Comparison of ENCODE assay signal across 14 cellular contexts in genomic region chr5:160064441-160064840, GRCh38. TPM values are rescaled to one million over a fixed set of nuclear protein-coding genes. Genes with fewer than 3 reads are reported as not detected.
DNase-seq lines count a peak whose midpoint lies in the region; ATAC-seq, FAIRE-seq and TF ChIP-seq lines count a peak whose summit lies in the region.
"Had no signal": no experiment of that assay in that cellular context is flagged by ENCODE, and none has a peak within 500 bp of the region (broad histone marks: within the 10 kb centered on the region; RNA-seq: fewer than 3 reads in every experiment).

No MANE protein-coding gene starts in this region.

- H3K27me3 Mint-ChIP-seq in activated CD4-positive, alpha-beta T cell treated with anti-CD3 and anti-CD28 coated beads for 36 hours = no peaks in the 10 kb centered on the region

- H3K9ac ChIP-seq in SK-N-SH = no peak overlapping the region

- no peak for FAIRE-seq in pancreas (lab: Jason Lieb, UNC)
- FAIRE-seq: H1 had no signal

- WGBS in SK-N-SH (ENCODE audit: low lambda C conversion rate) = 88% methylated on average over 1 of the region's 1 CpG
- WGBS in pancreas, 2 donors = 17 to 18% methylated on average over 1 of the region's 1 CpG

- peak; percentile 80 for DNase-seq in G401 (ENCODE audit: low spot score)
- peak; percentile 30 for DNase-seq in SK-N-SH
- DNase-seq in foreskin keratinocyte = no peak
- peak; percentile 88 to 95 (median 90) for DNase-seq in pancreas
- DNase-seq in coronary artery (ENCODE audit: low spot score) = no peak
- no peak for DNase-seq in activated CD4-positive, alpha-beta T cell treated with anti-CD3 and anti-CD28 coated beads for 36 hours
- no peak for DNase-seq in NCI-H774 (lab: John Stamatoyannopoulos, UW)
- DNase-seq: activated CD4-positive, alpha-beta T cell treated with anti-CD3 and anti-CD28 coated beads, Interleukin-2, amount 50 U/mL, for 4 hours; KG1; mesenchymal stem cell; NCI-H187 treated with DMSO at 0.1 percent for 48 hours; SHP77 had no signal

- H4K20me1 ChIP-seq in SK-N-SH (ENCODE audit: insufficient read depth) = no peaks in the 10 kb centered on the region

- TF ChIP-seq EP300 in SK-N-SH (IDR thresholded peaks at IDR 0.05; ENCODE audit: borderline replicate concordance in 1 of 2, low read depth in 1 of 2, low read length in 1 of 2) = no peak

- intact Hi-C loops in pancreas (cut with DNase I) = no loop called here
- intact Hi-C loops in activated CD4-positive, alpha-beta T cell treated with anti-CD3 and anti-CD28 coated beads for 36 hours (cut with DNase I, micrococcal nuclease) = no loop called here

- H2AFZ ChIP-seq in SK-N-SH (ENCODE audit: low read depth) = no peak overlapping the region

- H3K27ac Mint-ChIP-seq in activated CD4-positive, alpha-beta T cell treated with anti-CD3 and anti-CD28 coated beads for 36 hours = no peak overlapping the region

- no peaks in the 10 kb centered on the region for H3K9me2 ChIP-seq in SK-N-SH

- no peak overlapping the region for H3K4me3 Mint-ChIP-seq in activated CD4-positive, alpha-beta T cell treated with anti-CD3 and anti-CD28 coated beads for 36 hours

- H3K4me1 Mint-ChIP-seq in activated CD4-positive, alpha-beta T cell treated with anti-CD3 and anti-CD28 coated beads for 36 hours = no peaks in the 10 kb centered on the region

- TF ChIP-seq RAD21 in SK-N-SH (IDR thresholded peaks at IDR 0.05; ENCODE audit: low read length) = no peak

- no peaks in the 10 kb centered on the region for H3K9me3 Mint-ChIP-seq in activated CD4-positive, alpha-beta T cell treated with anti-CD3 and anti-CD28 coated beads for 36 hours (ENCODE audit: low read depth)

- peak overlapping the region in 1 of 2 experiments; percentile 75; a peak in 2 of 4 replicates for H3K27ac ChIP-seq in SK-N-SH (ENCODE audit: low read depth in 2 of 2, low read length in 1 of 2)
- no peak overlapping the region for H3K27ac ChIP-seq in foreskin keratinocyte
- peak overlapping the region; percentile 63 to 83 (median 71) for H3K27ac ChIP-seq in pancreas
- no peak overlapping the region for H3K27ac ChIP-seq in coronary artery

- H3F3A ChIP-seq in SK-N-SH (replicated peaks; ENCODE audit: insufficient read depth) = peaks cover 6% of the 10 kb centered on the region

- no peaks in the 10 kb centered on the region for H3K9me3 ChIP-seq in SK-N-SH
- H3K9me3 ChIP-seq in pancreas = no peaks in the 10 kb centered on the region

- POLR2A ChIA-PET in SK-N-SH (lab: Yijun Ruan, JAX) = no interaction called here
- POLR2A ChIA-PET in activated CD4-positive, alpha-beta T cell treated with anti-CD3 and anti-CD28 coated beads for 36 hours (lab: Charles Lee) = no interaction called here

- H3K27me3 ChIP-seq in SK-N-SH (ENCODE audit: insufficient read depth) = no peaks in the 10 kb centered on the region
- H3K27me3 ChIP-seq in foreskin keratinocyte = no peaks in the 10 kb centered on the region
- no peaks in the 10 kb centered on the region for H3K27me3 ChIP-seq in pancreas

- H3K4me2 ChIP-seq in SK-N-SH = no peak overlapping the region

- CTCF ChIA-PET in SK-N-SH (lab: Yijun Ruan, JAX) = interaction anchor here (0.9 to 2.7 kb wide), 3 partner anchors 42 to 327 kb away, joined by 4 to 10 read pairs (median 6); no protein-coding TSS in a partner anchor
- CTCF ChIA-PET in activated CD4-positive, alpha-beta T cell treated with anti-CD3 and anti-CD28 coated beads for 36 hours (lab: Charles Lee) = interaction anchor here (0.7 to 1.4 kb wide), 4 partner anchors 40 to 43 kb away, joined by 3 to 4 read pairs (median 4); no protein-coding TSS in a partner anchor

- TF ChIP-seq CTCF in SK-N-SH (IDR thresholded peaks at IDR 0.05) = no peak
- no peak for TF ChIP-seq CTCF in foreskin keratinocyte (conservative IDR thresholded peaks at IDR 0.05)
- TF ChIP-seq CTCF in pancreas (IDR thresholded peaks at IDR 0.05) = no peak
- TF ChIP-seq CTCF in coronary artery (IDR thresholded peaks at IDR 0.05) = no peak

- H3K36me3 ChIP-seq in SK-N-SH (replicated peaks in 1 of 2; ENCODE audit: control insufficient read depth in 1 of 2, insufficient read depth in 2 of 2, low read length in 1 of 2) = peaks cover 26 to 53% of the 10 kb centered on the region in 2 experiments
- no peaks in the 10 kb centered on the region for H3K36me3 ChIP-seq in pancreas

- ATAC-seq in foreskin keratinocyte = peak; percentile 8
- peak; percentile 90 to 92 (median 91) for ATAC-seq in pancreas
- no peak for ATAC-seq in HG03460 (IDR thresholded peaks at IDR 0.05; ENCODE audit: unreplicated experiment)
- ATAC-seq in activated CD4-positive, alpha-beta T cell treated with anti-CD3 and anti-CD28 coated beads for 36 hours = no peak

- H3K36me3 Mint-ChIP-seq in activated CD4-positive, alpha-beta T cell treated with anti-CD3 and anti-CD28 coated beads for 36 hours (ENCODE audit: low read depth) = peaks cover 18% of the 10 kb centered on the region

- H3K4me1 ChIP-seq in SK-N-SH (ENCODE audit: control insufficient read depth in 1 of 2, insufficient read depth in 2 of 2, low read depth in 1 of 2, low read length in 1 of 2) (peaks cover 0 to 19% of the 10 kb centered on the region in 2 experiments; a peak in 2 of 4 replicates), foreskin keratinocyte (peaks cover 11% of the 10 kb centered on the region), pancreas (peaks cover 6 to 21% (median 19%) of the 10 kb centered on the region in 3 donors)

- H3K4me3 ChIP-seq in SK-N-SH (ENCODE audit: low read depth in 2 of 2, low read length in 1 of 2) (no peak overlapping the region), pancreas (no peak overlapping the region), coronary artery (no peak overlapping the region)

- no peaks in the 10 kb centered on the region for H3K79me2 ChIP-seq in SK-N-SH (ENCODE audit: insufficient read depth)

- in situ Hi-C loops in G401 (cut with HindIII; ENCODE audit: low sequenced_read_pairs) = no loop called here

TF ChIP-seq in SK-N-SH, 30 proteins besides CTCF, POLR2A, EP300 and RAD21:
- TF ChIP-seq TAF1 (IDR thresholded peaks at IDR 0.05; ENCODE audit: borderline replicate concordance, low read depth, low read length) (no peak), MEF2A (IDR thresholded peaks at IDR 0.05; ENCODE audit: borderline replicate concordance, low read depth) (no peak), EZH2phosphoT487 (IDR thresholded peaks at IDR 0.05; ENCODE audit: borderline replicate concordance, low read depth) (no peak), NFIC (IDR thresholded peaks at IDR 0.05; ENCODE audit: borderline replicate concordance) (no peak), FOXM1 (IDR thresholded peaks at IDR 0.05; ENCODE audit: low read depth) (no peak), IRF3 (IDR thresholded peaks at IDR 0.05; ENCODE audit: low read depth, low read length) (no peak), MAX (IDR thresholded peaks at IDR 0.05; ENCODE audit: low read depth) (no peak), NRF1 (IDR thresholded peaks at IDR 0.05; ENCODE audit: low read depth, low read length) (no peak), RFX5 (IDR thresholded peaks at IDR 0.05; ENCODE audit: low read length) (no peak), YY1 (IDR thresholded peaks at IDR 0.05; ENCODE audit: low read depth) (no peak), GATA2 (CRISPR knock-in tag; IDR thresholded peaks at IDR 0.05) (no peak)

RNA-seq across cellular contexts. Expression of gene PWWP2A, which starts 54.8 kb away (rescaled TPM):
- total RNA-seq in G401 (2014; rRNA removed; shearing (Covaris generic)) = 49.5 and 82.4 TPM in 2 replicates
- 5.7 and 6.4 TPM in 2 replicates for polyA plus RNA-seq in SK-N-SH (2012; rRNA removed)
- polyA plus RNA-seq in SK-N-SH (2012; cell fraction: cytosol; rRNA removed) = 6.6 and 7.5 TPM in 2 replicates
- 4.8 and 8.6 TPM in 2 replicates for polyA plus RNA-seq in SK-N-SH (2012; cell fraction: nucleus; rRNA removed)
- total RNA-seq in foreskin keratinocyte = 13.9 and 16.6 TPM in 2 replicates
- polyA plus RNA-seq in foreskin keratinocyte = 3.0 and 4.4 TPM in 2 replicates
- 10 to 100 TPM in 4 of 6 donors, 1 to 10 TPM in 2; 8.3 to 14.5 (median 11.8) TPM for total RNA-seq in pancreas
- polyA plus RNA-seq in pancreas = 1 to 10 TPM; 7.9 to 9.7 TPM
- total RNA-seq in activated CD4-positive, alpha-beta T cell treated with anti-CD3 and anti-CD28 coated beads for 36 hours = 10 to 100 TPM; 14.7 to 24.3 TPM

RNA-seq across cellular contexts. Expression of gene TTC1, which starts 55.5 kb away (rescaled TPM):
- total RNA-seq in G401 (2014; rRNA removed; shearing (Covaris generic)) = 35.6 and 47.2 TPM in 2 replicates
- polyA plus RNA-seq in SK-N-SH (2012; rRNA removed) (37.0 and 42.1 TPM in 2 replicates), foreskin keratinocyte (50.4 and 56.8 TPM in 2 replicates), pancreas (10 to 100 TPM; 14.2 to 27.6 TPM)
- 47.8 and 64.8 TPM in 2 replicates for polyA plus RNA-seq in SK-N-SH (2012; cell fraction: cytosol; rRNA removed)
- polyA plus RNA-seq in SK-N-SH (2012; cell fraction: nucleus; rRNA removed) = 23.2 and 23.4 TPM in 2 replicates
- total RNA-seq in foreskin keratinocyte (48.8 and 53.1 TPM in 2 replicates), pancreas (10 to 100 TPM in 5 of 6 donors, 1 to 10 TPM in 1; 9.9 to 22.4 (median 15.6) TPM)
- total RNA-seq in activated CD4-positive, alpha-beta T cell treated with anti-CD3 and anti-CD28 coated beads for 36 hours = 10 to 100 TPM; 60.6 to 63.1 TPM

Comparison
In these comparisons a context has a peak if more than half of its experiments do, and no peak if none do; other contexts are left out.
1. DNase-seq: peak in G401 (single experiment), SK-N-SH (single experiment) and pancreas (6 of 6); none in foreskin keratinocyte (0 of 2), coronary artery (single experiment), activated CD4-positive, alpha-beta T cell treated with anti-CD3 and anti-CD28 coated beads for 36 hours (single experiment) and NCI-H774 (single experiment).
2. H3K27ac ChIP-seq: peak in pancreas (4 of 4); none in foreskin keratinocyte (single experiment) and coronary artery (0 of 2).
3. ATAC-seq: peak in foreskin keratinocyte (single experiment) and pancreas (4 of 4); none in HG03460 (single experiment) and activated CD4-positive, alpha-beta T cell treated with anti-CD3 and anti-CD28 coated beads for 36 hours (single experiment).